In the genomic region with DNA sequence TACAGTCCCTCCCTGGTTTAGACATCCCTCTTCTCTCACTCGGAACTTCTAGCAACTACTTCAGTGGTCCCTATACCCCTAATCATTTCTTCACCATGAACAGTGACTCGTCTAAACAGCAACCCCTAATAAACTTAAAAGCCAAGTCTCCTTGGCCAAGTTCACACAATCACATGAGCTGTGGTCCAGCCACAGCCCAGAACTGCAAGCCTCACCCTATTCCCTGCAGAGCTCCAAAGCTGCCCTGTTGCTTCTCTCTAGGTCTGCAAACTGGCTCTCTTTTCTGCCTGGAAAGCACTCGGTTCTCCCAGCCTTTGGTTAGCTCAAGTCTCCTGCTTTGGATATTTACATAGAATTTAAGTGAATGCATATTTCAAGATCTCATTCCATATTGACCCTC, we compare ENCODE assay signal across 14 cellular contexts.
A peak's percentile ranks its signal among the peaks of the same experiment; 100 is the strongest.
DNase-seq lines count a peak whose midpoint lies in the region; ATAC-seq and TF ChIP-seq lines count a peak whose summit lies in the region.
"Had no signal": no experiment of that assay in that cellular context is flagged by ENCODE, and none has a peak within 500 bp of the region (broad histone marks: within the 10 kb centered on the region; RNA-seq: fewer than 3 reads in every experiment).

No MANE protein-coding gene starts in this region.

- no peak overlapping the region for H3K4me3 Mint-ChIP-seq in CD14-positive monocyte

- no peak overlapping the region for H3K27ac Mint-ChIP-seq in CD14-positive monocyte

- in situ Hi-C loops in astrocyte of the spinal cord (cut with HindIII; ENCODE audit: low sequenced_read_pairs): no loop called here

- no peaks in the 10 kb centered on the region for H3K79me2 ChIP-seq in osteoblast (ENCODE audit: insufficient read depth, low read length)

- H3K4me1 Mint-ChIP-seq in CD14-positive monocyte: no peaks in the 10 kb centered on the region

- no peaks in the 10 kb centered on the region for H4K20me1 ChIP-seq in osteoblast (ENCODE audit: insufficient read depth, low read length)

- H2AFZ ChIP-seq in osteoblast (ENCODE audit: low read length): no peak overlapping the region
- H2AFZ ChIP-seq: PC-9 had no signal

- H3K9me3 Mint-ChIP-seq in CD14-positive monocyte: peaks cover 0 to 3% (median 0%) of the 10 kb centered on the region in 7 donors

- H3K4me3 ChIP-seq in astrocyte of the spinal cord (ENCODE audit: low read depth, low read length): no peak overlapping the region
- no peak overlapping the region for H3K4me3 ChIP-seq in osteoblast (ENCODE audit: insufficient read depth, low read length)
- H3K4me3 ChIP-seq: PC-9 had no signal

- no peaks in the 10 kb centered on the region for H3K36me3 Mint-ChIP-seq in CD14-positive monocyte

- H3K27ac ChIP-seq in osteoblast (ENCODE audit: low read depth, low read length): peak overlapping the region; percentile 81
- H3K27ac ChIP-seq: HL-60, PC-9 had no signal

- intact Hi-C loops in cardiac septum (cut with DNase I): no loop called here
- intact Hi-C loops in CD14-positive monocyte (cut with micrococcal nuclease): no loop called here

- DNase-seq in astrocyte of the spinal cord (ENCODE audit: low read depth, low spot score) (peak; percentile 45), cardiac septum (ENCODE audit: low spot score) (peak; percentile 26), osteoblast (ENCODE audit: insufficient read length, low spot score, missing footprints) (no peak), GM19240 (ENCODE audit: insufficient read length, low spot score) (no peak), CD14-positive monocyte (ENCODE audit: low spot score) (no peak), NCI-H2081 (lab: John Stamatoyannopoulos, UW) (no peak), left lobe of liver (ENCODE audit: low spot score) (no peak)
- DNase-seq: BE2C, NCI-H1092, NCI-H1694, NCI-H446, NCI-H748 treated with DMSO at 0.1 percent for 48 hours, PC-9 had no signal

- no peaks in the 10 kb centered on the region for H3K36me3 ChIP-seq in osteoblast (ENCODE audit: insufficient read depth, low read length)
- H3K36me3 ChIP-seq: BE2C had no signal

- no peaks in the 10 kb centered on the region for H3K9me3 ChIP-seq in osteoblast (ENCODE audit: low read depth, low read length)
- H3K9me3 ChIP-seq: BE2C had no signal

- no peak for TF ChIP-seq CTCF in astrocyte of the spinal cord (IDR thresholded peaks at IDR 0.05; ENCODE audit: low read depth, low read length)
- TF ChIP-seq CTCF in osteoblast (IDR thresholded peaks at IDR 0.05; ENCODE audit: extremely low read depth, low read depth, low read length): no peak
- TF ChIP-seq CTCF in CD14-positive monocyte (IDR thresholded peaks at IDR 0.05): no peak

- peaks cover 42% of the 10 kb centered on the region for H3K4me1 ChIP-seq in osteoblast (ENCODE audit: insufficient read depth, low read length)
- H3K4me1 ChIP-seq: BE2C had no signal

- no peak for ATAC-seq in left lobe of liver

- H3K27me3 ChIP-seq in osteoblast (ENCODE audit: insufficient read depth, low read length): no peaks in the 10 kb centered on the region
- H3K27me3 ChIP-seq: BE2C had no signal

- H3K27me3 Mint-ChIP-seq in CD14-positive monocyte (ENCODE audit: low read depth in 3 of 3): peaks cover 0 to 2% (median 0%) of the 10 kb centered on the region in 3 donors

- peak overlapping the region; percentile 54 for H3K4me2 ChIP-seq in osteoblast (ENCODE audit: insufficient read depth, low read length)
- H3K4me2 ChIP-seq: PC-9 had no signal

Comparison
In these comparisons a context has a peak if more than half of its experiments do, and no peak if none do; other contexts are left out.
1. DNase-seq: peak in astrocyte of the spinal cord (single experiment) and cardiac septum (single experiment); none in osteoblast (single experiment), GM19240 (single experiment), CD14-positive monocyte (single experiment), NCI-H2081 (0 of 2) and left lobe of liver (single experiment).